Comparison of ENCODE assay signal across 17 cellular contexts in the genomic region with DNA sequence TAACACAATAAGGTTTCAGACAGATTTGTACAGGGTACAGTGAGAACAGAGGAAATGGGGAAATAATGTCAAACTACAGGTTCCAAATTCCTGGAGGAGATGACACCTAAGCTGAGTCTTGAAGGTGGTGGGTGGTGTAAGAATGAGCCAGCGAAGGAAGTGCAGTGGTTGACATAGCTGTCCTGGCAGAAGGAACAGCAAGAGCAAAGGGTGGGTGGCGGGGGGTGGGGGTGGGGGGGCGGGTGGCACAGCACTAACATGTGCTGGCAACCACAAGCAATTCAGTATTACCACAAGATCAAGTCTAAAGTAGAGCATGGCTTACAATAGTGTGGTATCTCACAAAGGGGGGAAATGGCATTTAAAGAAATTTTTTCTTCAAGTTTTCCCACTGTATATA. TPM values are rescaled to one million over a fixed set of nuclear protein-coding genes. Genes with fewer than 3 reads are reported as not detected.
DNase-seq lines count a peak whose midpoint lies in the region; ATAC-seq and TF ChIP-seq lines count a peak whose summit lies in the region.
"Had no signal": no experiment of that assay in that cellular context is flagged by ENCODE, and none has a peak within 500 bp of the region (broad histone marks: within the 10 kb centered on the region; RNA-seq: fewer than 3 reads in every experiment).

No MANE protein-coding gene starts in this region.

- peaks cover 18% of the 10 kb centered on the region for H3K4me1 ChIP-seq in CD4-positive, alpha-beta memory T cell (ENCODE audit: insufficient read depth, low read length)
- H3K4me1 ChIP-seq in GM23248 (ENCODE audit: insufficient read depth) (peaks cover 7% of the 10 kb centered on the region), gastrocnemius medialis (peaks cover 30 to 38% of the 10 kb centered on the region in 2 donors), OCI-LY7 (ENCODE audit: insufficient read depth, low read length, poor library complexity, severe bottlenecking) (no peaks in the 10 kb centered on the region)
- H3K4me1 ChIP-seq: parathyroid adenoma had no signal

- H3K79me2 ChIP-seq in GM23248 (ENCODE audit: insufficient read depth) (no peaks in the 10 kb centered on the region), OCI-LY7 (ENCODE audit: insufficient read depth, low read depth, low read length) (no peaks in the 10 kb centered on the region)
- H3K79me2 ChIP-seq: parathyroid adenoma had no signal

- in situ Hi-C loops in GM23248 (cut with MboI) (no loop called here), gastrocnemius medialis (cut with MboI; ENCODE audit: low sequenced_read_pairs in 4 of 4) (loop anchor here in 1 of 4 donors (5.0 kb wide), 1 partner anchor 36 kb away; a partner anchor contains a TSS)

- H3K36me3 ChIP-seq in CD4-positive, alpha-beta memory T cell (ENCODE audit: insufficient read depth, low read length), result no peaks in the 10 kb centered on the region
- H3K36me3 ChIP-seq in GM23248 (ENCODE audit: low read depth) (no peaks in the 10 kb centered on the region), gastrocnemius medialis (no peaks in the 10 kb centered on the region), OCI-LY7 (ENCODE audit: insufficient read depth, low read length) (no peaks in the 10 kb centered on the region; the same call in 1 of the 2 replicates)

- H3K9me2 ChIP-seq in GM23248 (ENCODE audit: insufficient read depth) (no peaks in the 10 kb centered on the region), OCI-LY7 (ENCODE audit: insufficient read depth, low read length) (no peaks in the 10 kb centered on the region)

- peak overlapping the region in 5 of 7 donors; percentile 19 to 77 (median 66) for H3K27ac Mint-ChIP-seq in CD4-positive, alpha-beta memory T cell
- H3K27ac Mint-ChIP-seq in activated naive CD8-positive, alpha-beta T cell treated with anti-CD3 and anti-CD28 coated beads for 36 hours, result peak overlapping the region; percentile 23
- H3K27ac Mint-ChIP-seq: T-helper 1 cell treated with Interleukin-12 subunit alpha and Interleukin-12 subunit beta and Interleukin-4 antibody, amounts not matched to agents 30 μg/mL and 1 μg/mL, for 36 hours; type B pancreatic cell had no signal

- no peak overlapping the region for H3K9ac ChIP-seq in GM23248
- H3K9ac ChIP-seq: BLaER1, KMS-11, parathyroid adenoma had no signal

- no peak overlapping the region for H3K4me3 ChIP-seq in CD4-positive, alpha-beta memory T cell (ENCODE audit: low read length in 2 of 2)
- H3K4me3 ChIP-seq in GM23248 (no peak overlapping the region), gastrocnemius medialis (no peak overlapping the region), OCI-LY7 (ENCODE audit: low read depth, low read length, poor library complexity, severe bottlenecking) (no peak overlapping the region)
- H3K4me3 ChIP-seq: BLaER1 had no signal

- H3K9me3 ChIP-seq in CD4-positive, alpha-beta memory T cell (ENCODE audit: control insufficient read depth in 1 of 2, low read length in 2 of 2), result no peaks in the 10 kb centered on the region
- H3K9me3 ChIP-seq in GM23248 (ENCODE audit: low read depth) (no peaks in the 10 kb centered on the region), gastrocnemius medialis (no peaks in the 10 kb centered on the region), OCI-LY7 (ENCODE audit: low read length) (peaks cover 10% of the 10 kb centered on the region)

- no TSS peak for BruUV-seq in OCI-LY7 (replicated peaks; lab: Mats Ljungman, UMichigan)

- no peak overlapping the region for H2AFZ ChIP-seq in GM23248
- no peak overlapping the region for H2AFZ ChIP-seq in OCI-LY7 (ENCODE audit: low read length)
- H2AFZ ChIP-seq: parathyroid adenoma had no signal

- POLR2A ChIA-PET in CD4-positive, alpha-beta memory T cell (lab: Charles Lee; ENCODE audit: partially characterized antibody), result interaction anchor here (1.3 to 1.9 kb wide), 2 partner anchors 13 to 37 kb away, joined by 5 to 8 read pairs; no protein-coding TSS in a partner anchor
- POLR2A ChIA-PET in OCI-LY7 (lab: Charles Lee), result interaction anchor here (0.9 kb wide), 1 partner anchor 27 kb away, joined by 3 read pairs; no protein-coding TSS in a partner anchor

- TF ChIP-seq CTCF in gastrocnemius medialis (IDR thresholded peaks at IDR 0.05 in 4 of 5, conservative IDR thresholded peaks at IDR 0.05 in 1 of 5) (no peak), OCI-LY7 (conservative IDR thresholded peaks at IDR 0.05; ENCODE audit: low read length) (no peak)

- no peaks in the 10 kb centered on the region for H3K27me3 Mint-ChIP-seq in CD4-positive, alpha-beta memory T cell
- H3K27me3 Mint-ChIP-seq in activated naive CD8-positive, alpha-beta T cell treated with anti-CD3 and anti-CD28 coated beads for 36 hours, result no peaks in the 10 kb centered on the region
- H3K27me3 Mint-ChIP-seq: type B pancreatic cell had no signal

- intact Hi-C loops in CD4-positive, alpha-beta memory T cell (cut with micrococcal nuclease), result no loop called here
- intact Hi-C loops in gastrocnemius medialis (cut with DNase I; ENCODE audit: low total_unique reads), result no loop called here
- intact Hi-C loops in OCI-LY7 (cut with micrococcal nuclease; ENCODE audit: unreplicated experiment), result no loop called here

- TF ChIP-seq POLR2A in gastrocnemius medialis (IDR thresholded peaks at IDR 0.05), result no peak

- peak overlapping the region; percentile 16 for H3K27ac ChIP-seq in CD4-positive, alpha-beta memory T cell (ENCODE audit: low read depth, low read length)
- no peak overlapping the region for H3K27ac ChIP-seq in GM23248
- peak overlapping the region; percentile 84 to 91 (median 88) for H3K27ac ChIP-seq in gastrocnemius medialis
- no peak overlapping the region for H3K27ac ChIP-seq in OCI-LY7 (ENCODE audit: low read depth, low read length, poor library complexity, severe bottlenecking)
- H3K27ac ChIP-seq: BLaER1, HL-60, KMS-11, parathyroid adenoma had no signal

- no peaks in the 10 kb centered on the region for H3K36me3 Mint-ChIP-seq in CD4-positive, alpha-beta memory T cell
- H3K36me3 Mint-ChIP-seq in activated naive CD8-positive, alpha-beta T cell treated with anti-CD3 and anti-CD28 coated beads for 36 hours, result peaks cover 9% of the 10 kb centered on the region

- 64% methylated on average over 1 to 3 of the region's 3 CpGs for WGBS in GM23248 (ENCODE audit: low coverage in 1 of 2, low lambda C conversion rate in 2 of 2, missing lambda C conversion rate in 2 of 2), 2 experiments

- no peaks in the 10 kb centered on the region for H3K27me3 ChIP-seq in CD4-positive, alpha-beta memory T cell (ENCODE audit: insufficient read depth, low read length)
- H3K27me3 ChIP-seq in GM23248 (replicated peaks; ENCODE audit: insufficient read depth) (no peaks in the 10 kb centered on the region), gastrocnemius medialis (no peaks in the 10 kb centered on the region)
- H3K27me3 ChIP-seq: BLaER1 had no signal

- DNase-seq in CD4-positive, alpha-beta memory T cell, result peak in 4 of 5 donors; percentile 23 to 38 (median 32)
- peak; percentile 9 for DNase-seq in GM23248
- no peak for DNase-seq in activated naive CD8-positive, alpha-beta T cell treated with anti-CD3 and anti-CD28 coated beads for 36 hours
- DNase-seq in gastrocnemius medialis, result no peak
- no peak for DNase-seq in OCI-LY7 (ENCODE audit: low spot score)
- DNase-seq: H9, NCI-H187, NCI-H748 treated with DMSO at 0.1 percent for 48 hours, RPMI8226 had no signal

- peak overlapping the region in 6 of 8 donors; percentile 0 to 58 (median 35) for H3K4me3 Mint-ChIP-seq in CD4-positive, alpha-beta memory T cell
- peak overlapping the region; percentile 0 for H3K4me3 Mint-ChIP-seq in activated naive CD8-positive, alpha-beta T cell treated with anti-CD3 and anti-CD28 coated beads for 36 hours
- H3K4me3 Mint-ChIP-seq: H9; T-helper 1 cell treated with Interleukin-12 subunit alpha and Interleukin-12 subunit beta and Interleukin-4 antibody, amounts not matched to agents 30 μg/mL and 1 μg/mL, for 36 hours; type B pancreatic cell had no signal

- ATAC-seq in gastrocnemius medialis (peak in 1 of 2 donors; percentile 22), HG03095 (IDR thresholded peaks at IDR 0.05; ENCODE audit: unreplicated experiment) (no peak), GM21825 (IDR thresholded peaks at IDR 0.05; ENCODE audit: unreplicated experiment) (no peak)

- H4K20me1 ChIP-seq in GM23248 (ENCODE audit: insufficient read depth) (no peaks in the 10 kb centered on the region), OCI-LY7 (ENCODE audit: insufficient read depth, low read length) (no peaks in the 10 kb centered on the region)
- H4K20me1 ChIP-seq: BLaER1 had no signal

- H3F3A ChIP-seq in GM23248 (ENCODE audit: insufficient read depth), result peaks cover 9% of the 10 kb centered on the region; the same call in 1 of the 2 replicates

- peaks cover 16 to 36% (median 25%) of the 10 kb centered on the region in 4 donors for H3K4me1 Mint-ChIP-seq in CD4-positive, alpha-beta memory T cell
- peaks cover 38% of the 10 kb centered on the region for H3K4me1 Mint-ChIP-seq in activated naive CD8-positive, alpha-beta T cell treated with anti-CD3 and anti-CD28 coated beads for 36 hours

- CTCF ChIA-PET in CD4-positive, alpha-beta memory T cell (lab: Charles Lee; ENCODE audit: partially characterized antibody), result no interaction called here
- CTCF ChIA-PET in OCI-LY7 (lab: Charles Lee; ENCODE audit: unreplicated experiment), result no interaction called here

- H3K4me2 ChIP-seq in GM23248 (ENCODE audit: unreplicated experiment) (no peak overlapping the region), OCI-LY7 (ENCODE audit: low read length) (no peak overlapping the region)
- H3K4me2 ChIP-seq: KMS-11 had no signal

- H3K9me3 Mint-ChIP-seq in CD4-positive, alpha-beta memory T cell, result peaks cover 0 to 3% (median 0%) of the 10 kb centered on the region in 8 donors
- peaks cover 5% of the 10 kb centered on the region for H3K9me3 Mint-ChIP-seq in activated naive CD8-positive, alpha-beta T cell treated with anti-CD3 and anti-CD28 coated beads for 36 hours

RNA-seq across cellular contexts. Expression of a gene that starts 13.1 kb away (rescaled TPM):
- 100 to 1,000 TPM; 150 to 165 TPM for total RNA-seq in CD4-positive, alpha-beta memory T cell
- polyA plus RNA-seq in CD4-positive, alpha-beta memory T cell, result 100 to 1,000 TPM; 118 to 125 TPM
- 129 and 133 TPM in 2 replicates for total RNA-seq in GM23248 (2014; rRNA removed; shearing (Covaris generic))
- polyA plus RNA-seq in GM23248 (2016; fragmentation: Nextera tagmentation; extraction: Ambion mirVana), result 33.1 and 36.0 TPM in 2 replicates
- total RNA-seq in activated naive CD8-positive, alpha-beta T cell treated with anti-CD3 and anti-CD28 coated beads for 36 hours, result 100 to 1,000 TPM; 249 to 251 TPM
- total RNA-seq in gastrocnemius medialis (100 to 1,000 TPM; 123 to 226 (median 132) TPM), OCI-LY7 (2022) (137 and 147 TPM in 2 replicates)
- 55.9 and 56.7 TPM in 2 replicates for total RNA-seq in OCI-LY7 (2014; rRNA removed; shearing (Covaris generic))

RNA-seq across cellular contexts. Expression of a gene that starts 38.0 kb away (rescaled TPM):
- 10 to 100 TPM; 48.6 to 49.4 TPM for total RNA-seq in CD4-positive, alpha-beta memory T cell
- 10 to 100 TPM; 31.9 to 35.4 TPM for polyA plus RNA-seq in CD4-positive, alpha-beta memory T cell
- 117 and 208 TPM in 2 replicates for total RNA-seq in GM23248 (2014; rRNA removed; shearing (Covaris generic))
- 72.0 and 74.2 TPM in 2 replicates for polyA plus RNA-seq in GM23248 (2016; fragmentation: Nextera tagmentation; extraction: Ambion mirVana)
- total RNA-seq in activated naive CD8-positive, alpha-beta T cell treated with anti-CD3 and anti-CD28 coated beads for 36 hours, result 10 to 100 TPM; 43.7 to 45.7 TPM
- total RNA-seq in gastrocnemius medialis, result 100 to 1,000 TPM; 213 to 328 (median 254) TPM
- total RNA-seq in OCI-LY7 (2014; rRNA removed; shearing (Covaris generic)), result 38.0 and 40.5 TPM in 2 replicates
- total RNA-seq in OCI-LY7 (2022), result 54.6 and 57.3 TPM in 2 replicates

RNA-seq across cellular contexts. Expression of a gene that starts 56.0 kb away (rescaled TPM):
- under 1 TPM; 0.35 to 0.39 TPM for total RNA-seq in CD4-positive, alpha-beta memory T cell
- under 1 TPM; 0.32 to 0.37 TPM for polyA plus RNA-seq in CD4-positive, alpha-beta memory T cell
- total RNA-seq in GM23248 (2014; rRNA removed; shearing (Covaris generic)), result not detected in 2 replicates
- not detected in 2 replicates for polyA plus RNA-seq in GM23248 (2016; fragmentation: Nextera tagmentation; extraction: Ambion mirVana)
- total RNA-seq in activated naive CD8-positive, alpha-beta T cell treated with anti-CD3 and anti-CD28 coated beads for 36 hours, result under 1 TPM; 0.60 to 0.84 TPM
- total RNA-seq in gastrocnemius medialis (not detected), OCI-LY7 (2022) (0.15 and 0.19 TPM in 2 replicates)
- total RNA-seq in OCI-LY7 (2014; rRNA removed; shearing (Covaris generic)), result 0.06 and 0.13 TPM in 2 replicates

Comparison
In these comparisons a context has a peak if more than half of its experiments do, and no peak if none do; other contexts are left out.
1. DNase-seq: peak in CD4-positive, alpha-beta memory T cell (4 of 5) and GM23248 (single experiment); none in activated naive CD8-positive, alpha-beta T cell treated with anti-CD3 and anti-CD28 coated beads for 36 hours (single experiment), gastrocnemius medialis (0 of 2) and OCI-LY7 (single experiment).
2. H3K27ac ChIP-seq: peak in CD4-positive, alpha-beta memory T cell (single experiment) and gastrocnemius medialis (4 of 4); none in GM23248 (single experiment) and OCI-LY7 (single experiment).